ENCODE assay signal across 27 cellular contexts in the genomic region with DNA sequence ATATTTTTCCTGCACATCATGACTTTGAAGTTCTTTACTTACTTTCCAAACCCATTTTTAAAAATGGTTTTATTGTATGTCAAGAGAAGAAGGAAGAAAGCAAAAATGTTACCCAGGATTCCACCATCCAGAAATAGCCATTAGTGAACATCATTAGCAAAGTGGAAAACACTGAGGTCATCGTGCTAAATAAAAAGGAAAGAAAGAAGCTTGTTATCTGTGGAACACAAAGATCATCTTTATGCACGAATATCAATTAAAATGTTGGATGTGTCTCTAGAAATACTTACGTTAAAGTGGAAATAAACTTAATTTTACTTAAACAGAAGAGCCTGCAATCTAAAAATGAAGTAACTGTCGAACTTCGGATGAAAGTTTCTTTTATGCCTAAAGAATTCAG. TPM values are rescaled to one million over a fixed set of nuclear protein-coding genes. Genes with fewer than 3 reads are reported as not detected.
A peak's percentile ranks its signal among the peaks of the same experiment; 100 is the strongest.
DNase-seq lines count a peak whose midpoint lies in the region; ATAC-seq and TF ChIP-seq lines count a peak whose summit lies in the region.
"Had no signal": no experiment of that assay in that cellular context is flagged by ENCODE, and none has a peak within 500 bp of the region (broad histone marks: within the 10 kb centered on the region; RNA-seq: fewer than 3 reads in every experiment).

No MANE protein-coding gene starts in this region.

- no peak for DNase-seq in PC-3
- peak; percentile 71 for DNase-seq in inferior parietal cortex (ENCODE audit: extremely low spot score)
- no peak for DNase-seq in smooth muscle cell (lab: John Stamatoyannopoulos, UW; ENCODE audit: unreplicated experiment)
- DNase-seq in NCI-H69 (lab: John Stamatoyannopoulos, UW), result no peak
- DNase-seq in ureter (ENCODE audit: low spot score), result no peak
- DNase-seq in stimulated activated CD4-positive, alpha-beta T cell treated with anti-CD3 and anti-CD28 coated beads, Interleukin-4, amount 100 ng/mL, for 24 hours, result no peak
- DNase-seq: activated B cell treated with CpG ODN at 0.5 μM for 24 hours; activated CD4-positive, alpha-beta T cell treated with anti-CD3 and anti-CD28 coated beads, Interleukin-2, amount 50 U/mL, for 4 hours; activated CD8-positive, alpha-beta memory T cell treated with anti-CD3 and anti-CD28 coated beads, Interleukin-2, amount 50 U/mL, for 48 hours; CD4-positive, alpha-beta T cell; DMS 273 treated with DMSO at 0.1 percent for 48 hours; H9; NCI-H1105; NCI-H2029; NCI-H2227 treated with DMSO at 0.1 percent for 48 hours; NCI-H82; retina; SHP77 treated with DMSO at 0.1 percent for 48 hours; stimulated activated CD4-positive, alpha-beta T cell treated with anti-CD3 and anti-CD28 coated beads, Interleukin-4, amount 100 ng/mL, for 4 hours; stimulated activated naive CD4-positive, alpha-beta T cell; SW 1271 had no signal

- TF ChIP-seq CTCF in PC-3 (conservative IDR thresholded peaks at IDR 0.05; ENCODE audit: low read depth, low read length), result no peak
- TF ChIP-seq CTCF in brain (conservative IDR thresholded peaks at IDR 0.05), result no peak
- TF ChIP-seq CTCF in smooth muscle cell (IDR thresholded peaks at IDR 0.05; ENCODE audit: borderline replicate concordance, insufficient read depth, poor library complexity, severe bottlenecking), result no peak

- no peaks in the 10 kb centered on the region for H3K9me3 ChIP-seq in PC-3 (ENCODE audit: low read length)
- no peaks in the 10 kb centered on the region for H3K9me3 ChIP-seq in smooth muscle cell (replicated peaks; ENCODE audit: low read depth)
- H3K9me3 ChIP-seq: ascending aorta, gastroesophageal sphincter had no signal

- H3K4me2 ChIP-seq in PC-3 (ENCODE audit: low read length) (peak overlapping the region; percentile 88; the same call in 1 of the 2 replicates), smooth muscle cell (peak overlapping the region; percentile 71)

- H3K4me3 Mint-ChIP-seq in brain, result no peak overlapping the region
- H3K4me3 Mint-ChIP-seq: activated B cell treated with CpG ODN at 0.5 μM for 24 hours; activated naive CD8-positive, alpha-beta T cell; activated T-helper 17 cell treated with anti-CD3 and anti-CD28 coated beads, Interleukin-2, amount 50 U/mL, for 72 hours; CD4-positive, alpha-beta T cell; H9 had no signal

- H3K4me3 ChIP-seq in PC-3 (ENCODE audit: low read length) (no peak overlapping the region), smooth muscle cell (no peak overlapping the region)
- H3K4me3 ChIP-seq: ascending aorta, gastroesophageal sphincter had no signal

- H3K9ac ChIP-seq in PC-3 (ENCODE audit: low read length), result no peak overlapping the region
- H3K9ac ChIP-seq in smooth muscle cell (ENCODE audit: low read depth), result no peak overlapping the region

- POLR2A ChIA-PET in PC-3 (lab: Charles Lee; ENCODE audit: unreplicated experiment), result no interaction called here

- H3K9me3 Mint-ChIP-seq in brain, result peaks cover 8 to 14% (median 12%) of the 10 kb centered on the region in 5 experiments
- H3K9me3 Mint-ChIP-seq: activated T-helper 17 cell treated with anti-CD3 and anti-CD28 coated beads, Interleukin-2, amount 50 U/mL, for 72 hours had no signal

- H3K4me1 ChIP-seq in PC-3 (ENCODE audit: insufficient read depth, low read length) (peaks cover 29% of the 10 kb centered on the region), smooth muscle cell (ENCODE audit: low read depth) (no peaks in the 10 kb centered on the region)
- H3K4me1 ChIP-seq: ascending aorta had no signal

- no peak for ATAC-seq in PC-3
- ATAC-seq: activated T-helper 17 cell treated with anti-CD3 and anti-CD28 coated beads, Interleukin-2, amount 50 U/mL, for 72 hours; esophagus mucosa; gastroesophageal sphincter had no signal

- H3K27me3 Mint-ChIP-seq in brain, result no peaks in the 10 kb centered on the region
- H3K27me3 Mint-ChIP-seq: activated B cell treated with CpG ODN at 0.5 μM for 24 hours; activated naive CD8-positive, alpha-beta T cell; activated T-helper 17 cell treated with anti-CD3 and anti-CD28 coated beads, Interleukin-2, amount 50 U/mL, for 72 hours; CD4-positive, alpha-beta T cell had no signal

- peaks cover 65% of the 10 kb centered on the region for H3K36me3 Mint-ChIP-seq in brain

- peaks cover 10% of the 10 kb centered on the region for H3K4me1 Mint-ChIP-seq in brain
- H3K4me1 Mint-ChIP-seq: activated B cell treated with CpG ODN at 0.5 μM for 24 hours had no signal

- H3K9me2 ChIP-seq in PC-3 (replicated peaks; ENCODE audit: low read length), result no peaks in the 10 kb centered on the region

- intact Hi-C loops in PC-3 (cut with micrococcal nuclease), result loop anchor here (5.0 kb wide), 3 partner anchors 44 to 131 kb away; a partner anchor contains a TSS

- H4K20me1 ChIP-seq in PC-3 (ENCODE audit: low read length) (no peaks in the 10 kb centered on the region), smooth muscle cell (ENCODE audit: low read depth) (no peaks in the 10 kb centered on the region)

- no TSS peak for BruUV-seq in PC-3 (replicated peaks; lab: Mats Ljungman, UMichigan)

- CTCF ChIA-PET in PC-3 (lab: Charles Lee), result interaction anchor here (0.6 kb wide), 1 partner anchor 155 kb away, joined by 3 read pairs; no protein-coding TSS in a partner anchor

- H3K27me3 ChIP-seq in PC-3 (ENCODE audit: low read length), result no peaks in the 10 kb centered on the region
- no peaks in the 10 kb centered on the region for H3K27me3 ChIP-seq in smooth muscle cell (ENCODE audit: low read depth)
- H3K27me3 ChIP-seq: ascending aorta, gastroesophageal sphincter had no signal

- peak overlapping the region; percentile 70; the same call in 1 of the 2 replicates for H3K27ac ChIP-seq in PC-3 (ENCODE audit: low read length)
- peak overlapping the region; percentile 91 for H3K27ac ChIP-seq in smooth muscle cell (ENCODE audit: low read depth)
- H3K27ac ChIP-seq: ascending aorta had no signal

- H3F3A ChIP-seq in PC-3 (ENCODE audit: low read length, unreplicated experiment) (peaks cover 9% of the 10 kb centered on the region), smooth muscle cell (ENCODE audit: low read depth) (no peaks in the 10 kb centered on the region)

- peaks cover 12% of the 10 kb centered on the region for H3K79me2 ChIP-seq in PC-3 (ENCODE audit: low read length)
- H3K79me2 ChIP-seq in smooth muscle cell (ENCODE audit: low read depth), result peaks cover 5% of the 10 kb centered on the region

- H2AFZ ChIP-seq in PC-3 (ENCODE audit: low read length) (no peak overlapping the region), smooth muscle cell (ENCODE audit: low read depth) (no peak overlapping the region)

- peaks cover 62% of the 10 kb centered on the region for H3K36me3 ChIP-seq in PC-3 (ENCODE audit: low read depth, low read length)
- peaks cover 7% of the 10 kb centered on the region for H3K36me3 ChIP-seq in smooth muscle cell (ENCODE audit: low read depth)

- WGBS in smooth muscle cell (ENCODE audit: low lambda C conversion rate), result 94% methylated on average over 5 of the region's 5 CpGs

- H3K27ac Mint-ChIP-seq in brain, result peak overlapping the region in 3 of 5 experiments; percentile 10 to 68 (median 34)
- H3K27ac Mint-ChIP-seq: activated B cell treated with CpG ODN at 0.5 μM for 24 hours; activated naive CD8-positive, alpha-beta T cell; activated T-helper 17 cell treated with anti-CD3 and anti-CD28 coated beads, Interleukin-2, amount 50 U/mL, for 72 hours; CD4-positive, alpha-beta T cell had no signal

RNA-seq across cellular contexts. Expression of a gene that starts 27.3 kb away (rescaled TPM):
- total RNA-seq in PC-3 (2014; rRNA removed), result 57.5 and 64.3 TPM in 2 replicates
- polyA plus RNA-seq in brain (ENCODE audit: insufficient read depth, low read depth, low replicate concordance), result 24.9 TPM
- total RNA-seq in smooth muscle cell, result 19.4 and 32.3 TPM in 2 replicates
- polyA plus RNA-seq in smooth muscle cell, result 24.1 and 33.5 TPM in 2 replicates
- 59.8 TPM for total RNA-seq in ureter
